Comparison of ENCODE assay signal across 9 cellular contexts in the genomic region with DNA sequence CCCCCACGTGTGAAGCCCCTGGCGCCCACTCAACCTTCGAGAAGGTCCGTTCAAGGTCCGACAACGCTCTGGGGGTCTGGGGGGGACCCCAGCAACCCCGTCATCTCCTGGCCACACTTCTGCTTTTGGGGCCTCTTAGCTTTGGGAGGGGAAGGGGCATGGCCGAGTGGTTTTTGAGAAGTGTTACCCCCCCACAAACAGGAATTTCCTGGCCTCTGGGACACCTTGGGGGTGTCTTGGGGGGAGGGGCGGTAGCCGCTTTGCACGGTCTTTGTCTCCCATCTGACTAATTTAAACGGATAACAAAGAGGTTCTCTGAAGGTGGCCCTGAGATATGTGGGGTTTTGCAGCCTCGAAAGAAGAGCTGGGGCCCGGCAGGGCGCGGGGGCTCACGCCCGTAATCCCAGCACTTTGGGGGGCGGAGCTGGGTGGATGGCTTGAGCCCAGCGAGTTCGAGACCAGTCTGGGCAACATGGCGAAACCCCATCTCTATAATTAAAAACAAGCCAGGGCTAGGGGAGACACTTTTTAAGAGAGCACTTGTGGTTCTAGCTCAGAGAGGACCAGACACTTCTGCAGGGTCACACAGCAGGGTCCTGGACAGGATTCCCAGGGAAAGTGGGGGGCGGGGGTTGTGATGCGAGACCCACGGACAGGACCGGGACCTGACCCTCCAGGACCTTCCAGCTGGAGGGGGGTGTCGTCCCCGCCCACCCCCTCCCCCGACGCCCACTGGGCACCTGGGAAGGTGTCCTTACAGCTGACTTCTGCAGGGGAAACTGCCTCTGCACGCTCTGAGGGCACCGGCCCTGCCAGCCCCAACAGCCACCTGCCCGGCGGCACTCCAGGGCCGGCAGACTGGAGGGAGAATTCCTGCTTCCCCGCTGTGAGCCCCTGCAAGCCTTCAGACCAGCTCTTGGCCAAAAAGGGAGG. TPM values are rescaled to one million over a fixed set of nuclear protein-coding genes. Genes with fewer than 3 reads are reported as not detected.
DNase-seq lines count a peak whose midpoint lies in the region; ATAC-seq, FAIRE-seq and TF ChIP-seq lines count a peak whose summit lies in the region.
"Had no signal": no experiment of that assay in that cellular context is flagged by ENCODE, and none has a peak within 500 bp of the region (broad histone marks: within the 10 kb centered on the region; RNA-seq: fewer than 3 reads in every experiment).

No MANE protein-coding gene starts in this region.

- peak overlapping the region; percentile 76 for H3K4me2 ChIP-seq in endothelial cell of umbilical vein (ENCODE audit: insufficient read depth, low read length)

- no peaks in the 10 kb centered on the region for H3K9me3 Mint-ChIP-seq in T-cell
- no peaks in the 10 kb centered on the region for H3K9me3 Mint-ChIP-seq in naive B cell

- no peaks in the 10 kb centered on the region for H3K27me3 ChIP-seq in endothelial cell of umbilical vein (ENCODE audit: control insufficient read depth in 2 of 2, insufficient read depth in 2 of 2, low read length in 2 of 2)

- H3K9ac ChIP-seq in endothelial cell of umbilical vein (replicated peaks; ENCODE audit: extremely low read depth, insufficient read depth, low read length): peak overlapping the region; percentile 89

- TF ChIP-seq CTCF in endothelial cell of umbilical vein (IDR thresholded peaks at IDR 0.05; ENCODE audit: extremely low read depth in 1 of 2, insufficient read depth in 1 of 2, low read depth in 1 of 2, low read length in 2 of 2): no peak

- intact Hi-C loops in endothelial cell of umbilical vein (cut with micrococcal nuclease): no loop called here

- H3K79me2 ChIP-seq in endothelial cell of umbilical vein (ENCODE audit: control insufficient read depth, insufficient read depth, low read length): peaks cover 40% of the 10 kb centered on the region

- DNase-seq in stimulated activated CD4-positive, alpha-beta T cell treated with anti-CD3 and anti-CD28 coated beads, Interleukin-2, amount 100 ng/mL, for 24 hours: peak; percentile 38 to 56
- no peak for DNase-seq in stimulated activated CD4-positive, alpha-beta T cell treated with anti-CD3 and anti-CD28 coated beads, Interleukin-2, amount 100 ng/mL, for 48 hours
- peak in 8 of 34 experiments; percentile 28 to 47 (median 36) for DNase-seq in T-cell
- DNase-seq in endothelial cell of umbilical vein (ENCODE audit: low read depth, low spot score): peak; percentile 24
- DNase-seq in naive B cell: peak; percentile 70
- no peak for DNase-seq in NCI-H2081 treated with DMSO at 0.1 percent for 48 hours (lab: John Stamatoyannopoulos, UW)
- DNase-seq in COLO829 (ENCODE audit: low spot score): no peak

- H3K27ac ChIP-seq in endothelial cell of umbilical vein (ENCODE audit: insufficient read depth, low read depth, low read length): peak overlapping the region; percentile 70

- POLR2A ChIA-PET in T-cell (lab: Charles Lee) (interaction anchor here (0.6 to 0.8 kb wide), 3 partner anchors 12 to 86 kb away, joined by 3 to 10 read pairs (median 3); a partner anchor contains a TSS), endothelial cell of umbilical vein (lab: Charles Lee) (interaction anchor here (0.8 to 5.7 kb wide), 6 partner anchors 10 to 242 kb away, joined by 3 to 36 read pairs (median 4); a partner anchor contains a TSS)

- peak; percentile 76 for FAIRE-seq in endothelial cell of umbilical vein (lab: Jason Lieb, UNC)

- H3K36me3 ChIP-seq in endothelial cell of umbilical vein (ENCODE audit: control insufficient read depth in 2 of 2, extremely low read depth in 1 of 2, insufficient read depth in 2 of 2, low read length in 2 of 2): peaks cover 0 to 3% of the 10 kb centered on the region in 2 experiments

- peaks cover 9% of the 10 kb centered on the region for H3K36me3 Mint-ChIP-seq in T-cell
- H3K36me3 Mint-ChIP-seq in naive B cell: no peaks in the 10 kb centered on the region

- CTCF ChIA-PET in T-cell (lab: Charles Lee) (interaction anchor here (0.6 kb wide), 3 partner anchors 13 to 1573 kb away, joined by 3 to 4 read pairs (median 4); a partner anchor contains a TSS), endothelial cell of umbilical vein (lab: Charles Lee) (interaction anchor here (1.2 to 1.8 kb wide), 5 partner anchors 12 to 217 kb away, joined by 3 to 8 read pairs (median 6); a partner anchor contains a TSS)

- H3K4me1 Mint-ChIP-seq in T-cell (peaks cover 21 to 34% (median 21%) of the 10 kb centered on the region in 3 donors), naive B cell (peaks cover 18 to 23% (median 23%) of the 10 kb centered on the region in 3 donors)

- dilution Hi-C loops in endothelial cell of umbilical vein (cut with MboI; ENCODE audit: extremely low pct_ligation_motif_present, low sequenced_read_pairs): no loop called here

- peaks cover 9% of the 10 kb centered on the region for H3K4me1 ChIP-seq in endothelial cell of umbilical vein (ENCODE audit: control insufficient read depth, extremely low read depth, insufficient read depth, low read length)

- H3K9me3 ChIP-seq in endothelial cell of umbilical vein (replicated peaks; ENCODE audit: control insufficient read depth, insufficient read depth, low read length): no peaks in the 10 kb centered on the region

- H3K9me1 ChIP-seq in endothelial cell of umbilical vein (replicated peaks; ENCODE audit: control insufficient read depth, extremely low read depth, insufficient read depth, low read length): no peaks in the 10 kb centered on the region

- ATAC-seq in T-cell (replicated peaks in 1 of 4) (peak in 3 of 4 experiments; percentile 21 to 22 (median 22)), naive B cell (ENCODE audit: low read depth in 2 of 2) (peak; percentile 55 to 56), HG03108 (IDR thresholded peaks at IDR 0.05; ENCODE audit: unreplicated experiment) (no peak)

- TF ChIP-seq POLR2A in endothelial cell of umbilical vein (IDR thresholded peaks at IDR 0.05; ENCODE audit: low read depth, low read length): no peak

- no peak overlapping the region for H2AFZ ChIP-seq in endothelial cell of umbilical vein (ENCODE audit: low read depth, low read length)

- peak overlapping the region; percentile 52 to 88 (median 84) for H3K4me3 ChIP-seq in endothelial cell of umbilical vein (replicated peaks in 1 of 3; ENCODE audit: insufficient read depth in 1 of 3, low read depth in 1 of 3, low read length in 3 of 3)

- no peaks in the 10 kb centered on the region for H4K20me1 ChIP-seq in endothelial cell of umbilical vein (replicated peaks; ENCODE audit: control insufficient read depth, extremely low read depth, insufficient read depth, low read length)

- H3K27me3 Mint-ChIP-seq in T-cell (no peaks in the 10 kb centered on the region), naive B cell (no peaks in the 10 kb centered on the region)

- H3K4me3 Mint-ChIP-seq in T-cell (peak overlapping the region; percentile 95 to 97 (median 96)), naive B cell (peak overlapping the region; percentile 97 to 99 (median 99))

- H3K27ac Mint-ChIP-seq in T-cell: peak overlapping the region; percentile 92 to 96
- peak overlapping the region; percentile 85 to 97 (median 96) for H3K27ac Mint-ChIP-seq in naive B cell

- no TSS peak for BruUV-seq in endothelial cell of umbilical vein (replicated peaks; lab: Mats Ljungman, UMichigan)

RNA-seq across cellular contexts. Expression of a gene that starts 0.9 kb away (rescaled TPM):
- 100 to 1,000 TPM; 239 to 385 (median 314) TPM for total RNA-seq in T-cell
- 280 and 286 TPM in 2 replicates for total RNA-seq in endothelial cell of umbilical vein
- 185 and 207 TPM in 2 replicates for polyA plus RNA-seq in endothelial cell of umbilical vein
- 229 and 243 TPM in 2 replicates for polyA plus RNA-seq in endothelial cell of umbilical vein (2011; cell fraction: cytosol; rRNA removed)
- 142 and 181 TPM in 2 replicates for polyA plus RNA-seq in endothelial cell of umbilical vein (2011; cell fraction: nucleus; rRNA removed)
- polyA plus RNA-seq in endothelial cell of umbilical vein (2012): 136 and 160 TPM in 2 replicates
- polyA minus RNA-seq in endothelial cell of umbilical vein: 234 and 253 TPM in 2 replicates
- polyA minus RNA-seq in endothelial cell of umbilical vein (2011; cell fraction: cytosol; rRNA and poly(A)+ RNA removed): 88.5 TPM
- 55.9 and 80.4 TPM in 2 replicates for polyA minus RNA-seq in endothelial cell of umbilical vein (2011; cell fraction: nucleus; rRNA and poly(A)+ RNA removed)
- 100 to 1,000 TPM; 408 to 648 (median 492) TPM for polyA plus RNA-seq in naive B cell (ENCODE audit: low read depth in 6 of 6)

RNA-seq across cellular contexts. Expression of a gene that starts 6.0 kb away (rescaled TPM):
- total RNA-seq in T-cell (not detected), endothelial cell of umbilical vein (not detected in 2 replicates)
- polyA plus RNA-seq in endothelial cell of umbilical vein (not detected in 2 replicates), naive B cell (ENCODE audit: low read depth in 6 of 6) (not detected)
- not detected in 2 replicates for polyA plus RNA-seq in endothelial cell of umbilical vein (2011; cell fraction: cytosol; rRNA removed)
- not detected in 2 replicates for polyA plus RNA-seq in endothelial cell of umbilical vein (2011; cell fraction: nucleus; rRNA removed)
- not detected in 2 replicates for polyA plus RNA-seq in endothelial cell of umbilical vein (2012)
- not detected in 2 replicates for polyA minus RNA-seq in endothelial cell of umbilical vein
- polyA minus RNA-seq in endothelial cell of umbilical vein (2011; cell fraction: cytosol; rRNA and poly(A)+ RNA removed): 1,914 TPM
- polyA minus RNA-seq in endothelial cell of umbilical vein (2011; cell fraction: nucleus; rRNA and poly(A)+ RNA removed): not detected in 2 replicates
- total RNA-seq: renal cortical epithelial cell had no signal

RNA-seq across cellular contexts. Expression of a gene that starts 6.4 kb away (rescaled TPM):
- total RNA-seq in T-cell (100 to 1,000 TPM; 319 to 423 (median 372) TPM), endothelial cell of umbilical vein (142 and 147 TPM in 2 replicates)
- polyA plus RNA-seq in endothelial cell of umbilical vein (297 and 430 TPM in 2 replicates), naive B cell (ENCODE audit: low read depth in 6 of 6) (10 to 100 TPM; 37.2 to 75.5 (median 49.5) TPM)
- polyA plus RNA-seq in endothelial cell of umbilical vein (2011; cell fraction: cytosol; rRNA removed): 93.5 and 128 TPM in 2 replicates
- 626 and 670 TPM in 2 replicates for polyA plus RNA-seq in endothelial cell of umbilical vein (2011; cell fraction: nucleus; rRNA removed)
- polyA plus RNA-seq in endothelial cell of umbilical vein (2012): 67.8 and 100 TPM in 2 replicates
- polyA minus RNA-seq in endothelial cell of umbilical vein: 80.3 and 87.9 TPM in 2 replicates
- polyA minus RNA-seq in endothelial cell of umbilical vein (2011; cell fraction: cytosol; rRNA and poly(A)+ RNA removed): 53.1 TPM
- polyA minus RNA-seq in endothelial cell of umbilical vein (2011; cell fraction: nucleus; rRNA and poly(A)+ RNA removed): 74.8 and 114 TPM in 2 replicates

RNA-seq across cellular contexts. Expression of a gene that starts 12.6 kb away (rescaled TPM):
- total RNA-seq in T-cell (100 to 1,000 TPM; 166 to 217 (median 178) TPM), endothelial cell of umbilical vein (9.8 and 11.0 TPM in 2 replicates)
- polyA plus RNA-seq in endothelial cell of umbilical vein (4.9 and 5.7 TPM in 2 replicates), naive B cell (ENCODE audit: low read depth in 6 of 6) (10 to 100 TPM in 4 of 6 donors, 1 to 10 TPM in 2; 9.4 to 22.5 (median 11.1) TPM)
- 1.7 and 2.9 TPM in 2 replicates for polyA plus RNA-seq in endothelial cell of umbilical vein (2011; cell fraction: cytosol; rRNA removed)
- 25.2 and 29.3 TPM in 2 replicates for polyA plus RNA-seq in endothelial cell of umbilical vein (2011; cell fraction: nucleus; rRNA removed)
- 5.0 and 7.1 TPM in 2 replicates for polyA plus RNA-seq in endothelial cell of umbilical vein (2012)
- 4.2 and 7.0 TPM in 2 replicates for polyA minus RNA-seq in endothelial cell of umbilical vein
- 15.1 TPM for polyA minus RNA-seq in endothelial cell of umbilical vein (2011; cell fraction: cytosol; rRNA and poly(A)+ RNA removed)
- polyA minus RNA-seq in endothelial cell of umbilical vein (2011; cell fraction: nucleus; rRNA and poly(A)+ RNA removed): 7.5 and 13.3 TPM in 2 replicates

RNA-seq across cellular contexts. Expression of a gene that starts 27.1 kb away (rescaled TPM):
- total RNA-seq in T-cell: under 1 TPM in 3 of 5 donors, not detected in 2; 0.07 to 0.44 (median 0.09) TPM
- 0.69 and 0.82 TPM in 2 replicates for total RNA-seq in endothelial cell of umbilical vein
- polyA plus RNA-seq in endothelial cell of umbilical vein: 0.43 and 0.81 TPM in 2 replicates
- polyA plus RNA-seq in endothelial cell of umbilical vein (2011; cell fraction: cytosol; rRNA removed): 0.27 and 0.28 TPM in 2 replicates
- polyA plus RNA-seq in endothelial cell of umbilical vein (2011; cell fraction: nucleus; rRNA removed): 0.77 and 1.1 TPM in 2 replicates
- polyA plus RNA-seq in endothelial cell of umbilical vein (2012): 0.52 and 1.3 TPM in 2 replicates
- 0.13 and 0.22 TPM in 2 replicates for polyA minus RNA-seq in endothelial cell of umbilical vein
- polyA minus RNA-seq in endothelial cell of umbilical vein (2011; cell fraction: cytosol; rRNA and poly(A)+ RNA removed): not detected
- 0.34 TPM in 1 of 2 replicates, not detected in the other for polyA minus RNA-seq in endothelial cell of umbilical vein (2011; cell fraction: nucleus; rRNA and poly(A)+ RNA removed)
- not detected for polyA plus RNA-seq in naive B cell (ENCODE audit: low read depth in 6 of 6)

Comparison
In these comparisons a context has a peak if more than half of its experiments do, and no peak if none do; other contexts are left out.
1. DNase-seq: peak in stimulated activated CD4-positive, alpha-beta T cell treated with anti-CD3 and anti-CD28 coated beads, Interleukin-2, amount 100 ng/mL, for 24 hours (2 of 2), endothelial cell of umbilical vein (single experiment) and naive B cell (single experiment); none in stimulated activated CD4-positive, alpha-beta T cell treated with anti-CD3 and anti-CD28 coated beads, Interleukin-2, amount 100 ng/mL, for 48 hours (0 of 2), NCI-H2081 treated with DMSO at 0.1 percent for 48 hours (single experiment) and COLO829 (single experiment).